In the genomic region with DNA sequence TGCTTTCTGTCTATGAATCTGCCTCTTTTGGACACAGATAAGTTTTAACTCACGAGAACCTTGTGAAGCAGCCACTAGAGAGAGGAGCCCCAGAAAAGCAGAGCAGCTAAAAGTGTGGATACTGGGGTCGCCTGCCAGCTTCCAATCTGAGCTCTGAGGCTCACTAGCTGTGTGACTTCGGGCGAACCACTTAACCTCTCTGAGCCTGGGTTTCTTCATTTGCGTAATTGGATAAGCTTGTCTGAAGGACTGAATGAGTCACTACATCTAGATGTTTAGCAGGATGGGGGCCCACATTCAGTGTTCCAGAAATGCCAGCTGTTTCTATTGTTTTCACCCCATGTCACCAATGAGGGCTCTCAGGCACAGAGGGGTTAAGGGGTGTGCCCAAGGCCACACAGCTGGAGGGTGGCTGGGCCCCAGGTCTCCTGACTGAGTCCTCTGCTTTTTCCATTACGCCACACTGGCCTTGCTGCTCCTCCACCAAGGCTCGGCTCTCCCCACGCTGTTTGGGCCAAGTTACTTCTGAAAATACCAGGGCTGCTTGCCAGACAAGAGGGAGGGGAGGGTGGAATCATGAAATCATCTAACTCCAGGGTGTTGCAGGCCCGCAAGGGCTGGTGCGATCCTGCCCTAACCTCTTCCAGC, we compare ENCODE assay signal across 10 cellular contexts. TPM values are rescaled to one million over a fixed set of nuclear protein-coding genes. Genes with fewer than 3 reads are reported as not detected.
DNase-seq lines count a peak whose midpoint lies in the region; ATAC-seq, FAIRE-seq and TF ChIP-seq lines count a peak whose summit lies in the region.
"Had no signal": no experiment of that assay in that cellular context is flagged by ENCODE, and none has a peak within 500 bp of the region (broad histone marks: within the 10 kb centered on the region; RNA-seq: fewer than 3 reads in every experiment).

No MANE protein-coding gene starts in this region.

- intact Hi-C loops in endothelial cell of umbilical vein (cut with micrococcal nuclease) (loop anchor here (1.0 kb wide), 1 partner anchor 25 kb away; no protein-coding TSS in a partner anchor), mucosa of descending colon (cut with DNase I, micrococcal nuclease) (no loop called here)

- H4K20me1 ChIP-seq in endothelial cell of umbilical vein (replicated peaks; ENCODE audit: control insufficient read depth, extremely low read depth, insufficient read depth, low read length) = no peaks in the 10 kb centered on the region

- no peaks in the 10 kb centered on the region for H3K36me3 Mint-ChIP-seq in stimulated activated memory B cell treated with anti-CD40 and anti-IgM and Interleukin-4, amounts not matched to agents 10 μg/mL and 1 μg/mL and 100 μg/mL, for 72 hours
- no peaks in the 10 kb centered on the region for H3K36me3 Mint-ChIP-seq in T-cell

- TF ChIP-seq CTCF in endothelial cell of umbilical vein (IDR thresholded peaks at IDR 0.05; ENCODE audit: extremely low read depth in 1 of 2, insufficient read depth in 1 of 2, low read depth in 1 of 2, low read length in 2 of 2) (no peak), mucosa of descending colon (IDR thresholded peaks at IDR 0.05) (no peak)

- no peaks in the 10 kb centered on the region for H3K79me2 ChIP-seq in endothelial cell of umbilical vein (ENCODE audit: control insufficient read depth, insufficient read depth, low read length)

- H3K9ac ChIP-seq in endothelial cell of umbilical vein (replicated peaks; ENCODE audit: extremely low read depth, insufficient read depth, low read length) = no peak overlapping the region

- H3K27ac ChIP-seq in endothelial cell of umbilical vein (ENCODE audit: insufficient read depth, low read depth, low read length) = no peak overlapping the region

- dilution Hi-C loops in endothelial cell of umbilical vein (cut with MboI; ENCODE audit: extremely low pct_ligation_motif_present, low sequenced_read_pairs) = no loop called here

- H3K4me3 Mint-ChIP-seq in stimulated activated memory B cell treated with anti-CD40 and anti-IgM and Interleukin-4, amounts not matched to agents 10 μg/mL and 1 μg/mL and 100 μg/mL, for 72 hours = no peak overlapping the region
- H3K4me3 Mint-ChIP-seq in T-cell = no peak overlapping the region
- H3K4me3 Mint-ChIP-seq: activated B cell treated with CpG ODN at 0.5 μM for 24 hours had no signal

- CTCF ChIA-PET in endothelial cell of umbilical vein (lab: Charles Lee) = interaction anchor here (1.0 to 1.7 kb wide), 5 partner anchors 9 to 47 kb away, joined by 3 to 12 read pairs (median 5); no protein-coding TSS in a partner anchor
- CTCF ChIA-PET in T-cell (lab: Charles Lee) = no interaction called here

- no peak overlapping the region for H3K4me2 ChIP-seq in endothelial cell of umbilical vein (ENCODE audit: insufficient read depth, low read length)

- peaks cover 21% of the 10 kb centered on the region for H3K4me1 ChIP-seq in endothelial cell of umbilical vein (ENCODE audit: control insufficient read depth, extremely low read depth, insufficient read depth, low read length)
- H3K4me1 ChIP-seq in mucosa of descending colon (ENCODE audit: low read depth) = peaks cover 35% of the 10 kb centered on the region

- DNase-seq in NCI-H1694 (lab: John Stamatoyannopoulos, UW) (peak; percentile 5), NCI-H1694 treated with DMSO at 0.1 percent for 48 hours (lab: John Stamatoyannopoulos, UW) (no peak), endothelial cell of umbilical vein (ENCODE audit: low read depth, low spot score) (peak; percentile 80), mucosa of descending colon (peak; percentile 66 to 82 (median 72)), urothelium cell line (ENCODE audit: low spot score) (peak; percentile 54), RCC 7860 (ENCODE audit: low spot score) (no peak), T-cell (no peak)
- DNase-seq: activated B cell treated with CpG ODN at 0.5 μM for 24 hours had no signal

- H3K9me3 Mint-ChIP-seq in stimulated activated memory B cell treated with anti-CD40 and anti-IgM and Interleukin-4, amounts not matched to agents 10 μg/mL and 1 μg/mL and 100 μg/mL, for 72 hours = no peaks in the 10 kb centered on the region
- no peaks in the 10 kb centered on the region for H3K9me3 Mint-ChIP-seq in T-cell
- H3K9me3 Mint-ChIP-seq: activated B cell treated with CpG ODN at 0.5 μM for 24 hours had no signal

- ATAC-seq in mucosa of descending colon (peak; percentile 26), T-cell (replicated peaks in 1 of 4) (no peak)
- ATAC-seq in stimulated activated memory B cell treated with anti-CD40 and anti-IgM and Interleukin-4, amounts not matched to agents 10 μg/mL and 1 μg/mL and 100 μg/mL, for 72 hours = no peak

- peak; percentile 55 for FAIRE-seq in endothelial cell of umbilical vein (lab: Jason Lieb, UNC)
- no peak for FAIRE-seq in urothelium cell line (lab: Jason Lieb, UNC)
- FAIRE-seq in RCC 7860 (lab: Jason Lieb, UNC) = no peak
- FAIRE-seq: A204.1 had no signal

- no peaks in the 10 kb centered on the region for H3K9me1 ChIP-seq in endothelial cell of umbilical vein (replicated peaks; ENCODE audit: control insufficient read depth, extremely low read depth, insufficient read depth, low read length)

- H3K4me3 ChIP-seq in endothelial cell of umbilical vein (replicated peaks in 1 of 3; ENCODE audit: insufficient read depth in 1 of 3, low read depth in 1 of 3, low read length in 3 of 3) (no peak overlapping the region), mucosa of descending colon (no peak overlapping the region)

- H3K9me3 ChIP-seq in endothelial cell of umbilical vein (replicated peaks; ENCODE audit: control insufficient read depth, insufficient read depth, low read length) (no peaks in the 10 kb centered on the region), mucosa of descending colon (no peaks in the 10 kb centered on the region)

- POLR2A ChIA-PET in endothelial cell of umbilical vein (lab: Charles Lee) = no interaction called here
- POLR2A ChIA-PET in T-cell (lab: Charles Lee) = no interaction called here

- peaks cover 21% of the 10 kb centered on the region for H3K27me3 Mint-ChIP-seq in stimulated activated memory B cell treated with anti-CD40 and anti-IgM and Interleukin-4, amounts not matched to agents 10 μg/mL and 1 μg/mL and 100 μg/mL, for 72 hours
- H3K27me3 Mint-ChIP-seq in T-cell = peaks cover 0 to 8% of the 10 kb centered on the region in 2 donors

- no peak overlapping the region for H3K27ac Mint-ChIP-seq in stimulated activated memory B cell treated with anti-CD40 and anti-IgM and Interleukin-4, amounts not matched to agents 10 μg/mL and 1 μg/mL and 100 μg/mL, for 72 hours
- H3K27ac Mint-ChIP-seq in T-cell = no peak overlapping the region
- H3K27ac Mint-ChIP-seq: activated B cell treated with CpG ODN at 0.5 μM for 24 hours had no signal

- BruUV-seq in endothelial cell of umbilical vein (replicated peaks; lab: Mats Ljungman, UMichigan) = no TSS peak

- no peaks in the 10 kb centered on the region for H3K4me1 Mint-ChIP-seq in stimulated activated memory B cell treated with anti-CD40 and anti-IgM and Interleukin-4, amounts not matched to agents 10 μg/mL and 1 μg/mL and 100 μg/mL, for 72 hours
- peaks cover 0 to 2% (median 0%) of the 10 kb centered on the region in 3 donors for H3K4me1 Mint-ChIP-seq in T-cell
- H3K4me1 Mint-ChIP-seq: activated B cell treated with CpG ODN at 0.5 μM for 24 hours had no signal

- H3K36me3 ChIP-seq in endothelial cell of umbilical vein (ENCODE audit: control insufficient read depth in 2 of 2, extremely low read depth in 1 of 2, insufficient read depth in 2 of 2, low read length in 2 of 2) (peaks cover 11 to 20% of the 10 kb centered on the region in 2 experiments), mucosa of descending colon (ENCODE audit: low read depth) (no peaks in the 10 kb centered on the region)

- no peaks in the 10 kb centered on the region for H3K27me3 ChIP-seq in endothelial cell of umbilical vein (ENCODE audit: control insufficient read depth in 2 of 2, insufficient read depth in 2 of 2, low read length in 2 of 2)

- TF ChIP-seq POLR2A in endothelial cell of umbilical vein (IDR thresholded peaks at IDR 0.05; ENCODE audit: low read depth, low read length) = no peak

- H2AFZ ChIP-seq in endothelial cell of umbilical vein (ENCODE audit: low read depth, low read length) = no peak overlapping the region

TF ChIP-seq in endothelial cell of umbilical vein, 7 proteins besides CTCF, POLR2A, EP300 and RAD21:
- no peak for TF ChIP-seq POLR2AphosphoS5 (IDR thresholded peaks at IDR 0.05; ENCODE audit: insufficient read depth, low read depth, low read length)
- TF ChIP-seq, protein P1, sequence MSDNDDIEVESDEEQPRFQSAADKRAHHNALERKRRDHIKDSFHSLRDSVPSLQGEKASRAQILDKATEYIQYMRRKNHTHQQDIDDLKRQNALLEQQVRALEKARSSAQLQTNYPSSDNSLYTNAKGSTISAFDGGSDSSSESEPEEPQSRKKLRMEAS (IDR thresholded peaks at IDR 0.05; ENCODE audit: insufficient read depth, insufficient read length) = no peak
- no peak for TF ChIP-seq GATA2 (IDR thresholded peaks at IDR 0.05; ENCODE audit: insufficient read depth, insufficient read length, low read depth, low read length)
- TF ChIP-seq FOS (IDR thresholded peaks at IDR 0.05; ENCODE audit: borderline replicate concordance, insufficient read depth, low read length) = no peak
- no peak for TF ChIP-seq MYC (IDR thresholded peaks at IDR 0.05; ENCODE audit: low read depth, low read length)
- no peak for TF ChIP-seq JUN (IDR thresholded peaks at IDR 0.05; ENCODE audit: borderline replicate concordance, insufficient read depth, insufficient read length, low read depth)
- no peak for TF ChIP-seq EZH2 (IDR thresholded peaks at IDR 0.05; ENCODE audit: borderline replicate concordance, low read depth, low read length, severe bottlenecking)

RNA-seq across cellular contexts. Expression of a gene that starts 36.2 kb away (rescaled TPM):
- total RNA-seq in endothelial cell of umbilical vein = 66.3 and 71.8 TPM in 2 replicates
- 23.5 and 24.7 TPM in 2 replicates for polyA plus RNA-seq in endothelial cell of umbilical vein
- polyA plus RNA-seq in endothelial cell of umbilical vein (2011; cell fraction: cytosol; rRNA removed) = 24.4 and 25.9 TPM in 2 replicates
- polyA plus RNA-seq in endothelial cell of umbilical vein (2011; cell fraction: nucleus; rRNA removed) = 33.5 and 36.3 TPM in 2 replicates
- polyA plus RNA-seq in endothelial cell of umbilical vein (2012) = 39.6 and 47.8 TPM in 2 replicates
- polyA minus RNA-seq in endothelial cell of umbilical vein = 49.9 and 53.1 TPM in 2 replicates
- polyA minus RNA-seq in endothelial cell of umbilical vein (2011; cell fraction: cytosol; rRNA and poly(A)+ RNA removed) = 4.3 TPM
- polyA minus RNA-seq in endothelial cell of umbilical vein (2011; cell fraction: nucleus; rRNA and poly(A)+ RNA removed) = 22.0 and 24.7 TPM in 2 replicates
- total RNA-seq in mucosa of descending colon = 10 to 100 TPM in 2 of 3 donors, 1 to 10 TPM in 1; 5.4 to 28.7 (median 19.9) TPM
- total RNA-seq in T-cell = under 1 TPM; 0.15 to 0.69 (median 0.38) TPM

Comparison
In these comparisons a context has a peak if more than half of its experiments do, and no peak if none do; other contexts are left out.
1. DNase-seq: peak in NCI-H1694 (single experiment), endothelial cell of umbilical vein (single experiment), mucosa of descending colon (3 of 3) and urothelium cell line (single experiment); none in NCI-H1694 treated with DMSO at 0.1 percent for 48 hours (single experiment), RCC 7860 (single experiment) and T-cell (0 of 34).